ENCODE assay signal across 20 cellular contexts in genomic region chr21:46549650-46550049, GRCh38. TPM values are rescaled to one million over a fixed set of nuclear protein-coding genes. Genes with fewer than 3 reads are reported as not detected.
DNase-seq lines count a peak whose midpoint lies in the region; ATAC-seq and TF ChIP-seq lines count a peak whose summit lies in the region.
"Had no signal": no experiment of that assay in that cellular context is flagged by ENCODE, and none has a peak within 500 bp of the region (broad histone marks: within the 10 kb centered on the region; RNA-seq: fewer than 3 reads in every experiment).

No MANE protein-coding gene starts in this region.

- no peaks in the 10 kb centered on the region for H3K27me3 Mint-ChIP-seq in activated CD8-positive, alpha-beta T cell treated with anti-CD3 and anti-CD28 coated beads, Interleukin-2, amount 10 ng/mL, durations not matched to agents 7 days and 5 days (ENCODE audit: low read depth)
- no peaks in the 10 kb centered on the region for H3K27me3 Mint-ChIP-seq in activated CD8-positive, alpha-beta T cell treated with anti-CD3 and anti-CD28 coated beads for 36 hours

- H3K36me3 ChIP-seq in H7 (replicated peaks; ENCODE audit: control insufficient read depth, insufficient read depth, low read length) (peaks cover 8% of the 10 kb centered on the region), gastroesophageal sphincter (peaks cover 0 to 100% of the 10 kb centered on the region in 2 donors)

- ATAC-seq in activated CD8-positive, alpha-beta T cell treated with anti-CD3 and anti-CD28 coated beads, Interleukin-2, amount 10 ng/mL, durations not matched to agents 7 days and 5 days: no peak
- no peak for ATAC-seq in activated CD8-positive, alpha-beta T cell treated with anti-CD3 and anti-CD28 coated beads for 36 hours
- ATAC-seq in left lobe of liver (no peak), sciatic nerve (no peak), gastroesophageal sphincter (no peak)

- POLR2A ChIA-PET in activated CD8-positive, alpha-beta T cell treated with anti-CD3 and anti-CD28 coated beads, Interleukin-2, amount 10 ng/mL, durations not matched to agents 7 days and 5 days (lab: Charles Lee): interaction anchor here (3.6 kb wide), 1 partner anchor 11 kb away, joined by 23 read pairs; no protein-coding TSS in a partner anchor
- POLR2A ChIA-PET in activated CD8-positive, alpha-beta T cell treated with anti-CD3 and anti-CD28 coated beads for 36 hours (lab: Charles Lee): no interaction called here

- no peak overlapping the region for H3K27ac Mint-ChIP-seq in activated CD8-positive, alpha-beta T cell treated with anti-CD3 and anti-CD28 coated beads, Interleukin-2, amount 10 ng/mL, durations not matched to agents 7 days and 5 days
- no peak overlapping the region for H3K27ac Mint-ChIP-seq in activated CD8-positive, alpha-beta T cell treated with anti-CD3 and anti-CD28 coated beads for 36 hours

- H3K9me3 Mint-ChIP-seq in activated CD8-positive, alpha-beta T cell treated with anti-CD3 and anti-CD28 coated beads, Interleukin-2, amount 10 ng/mL, durations not matched to agents 7 days and 5 days (ENCODE audit: insufficient read depth): no peaks in the 10 kb centered on the region
- H3K9me3 Mint-ChIP-seq in activated CD8-positive, alpha-beta T cell treated with anti-CD3 and anti-CD28 coated beads for 36 hours: no peaks in the 10 kb centered on the region

- no peak for TF ChIP-seq EP300 in gastroesophageal sphincter (IDR thresholded peaks at IDR 0.05)

- DNase-seq in activated CD8-positive, alpha-beta T cell treated with anti-CD3 and anti-CD28 coated beads, Interleukin-2, amount 10 ng/mL, durations not matched to agents 7 days and 5 days: peak; percentile 18
- no peak for DNase-seq in activated CD8-positive, alpha-beta T cell treated with anti-CD3 and anti-CD28 coated beads for 36 hours
- DNase-seq in H7: peak; percentile 35
- peak; percentile 42 for DNase-seq in left lobe of liver (ENCODE audit: low spot score)
- peak; percentile 50 for DNase-seq in sciatic nerve (ENCODE audit: low spot score)
- DNase-seq in GF-D8 (lab: John Stamatoyannopoulos, UW): no peak
- DNase-seq in EL: no peak
- DNase-seq: 8988T, DMS79, KBM-7, NCI-H1048, NCI-H1694, NCI-H2107, NCI-H226, NCI-H526 had no signal

- H3K4me1 ChIP-seq in gastroesophageal sphincter: no peaks in the 10 kb centered on the region
- H3K4me1 ChIP-seq: BLaER1 had no signal

- H3K27me3 ChIP-seq in H7 (ENCODE audit: control insufficient read depth, insufficient read depth, low read length) (no peaks in the 10 kb centered on the region), gastroesophageal sphincter (no peaks in the 10 kb centered on the region)
- H3K27me3 ChIP-seq: BLaER1 had no signal

- H3K4me3 Mint-ChIP-seq in activated CD8-positive, alpha-beta T cell treated with anti-CD3 and anti-CD28 coated beads, Interleukin-2, amount 10 ng/mL, durations not matched to agents 7 days and 5 days: no peak overlapping the region
- no peak overlapping the region for H3K4me3 Mint-ChIP-seq in activated CD8-positive, alpha-beta T cell treated with anti-CD3 and anti-CD28 coated beads for 36 hours

- WGBS in gastroesophageal sphincter (ENCODE audit: low coverage in 1 of 2), 2 donors: 90 to 91% methylated on average over 8 to 13 of the region's 18 CpGs

- no peak for TF ChIP-seq POLR2A in gastroesophageal sphincter (IDR thresholded peaks at IDR 0.05)

- H3K4me3 ChIP-seq in H7 (ENCODE audit: insufficient read depth, low read depth, low read length): no peak overlapping the region
- no peak overlapping the region for H3K4me3 ChIP-seq in gastroesophageal sphincter
- H3K4me3 ChIP-seq: BLaER1 had no signal

- no peak for TF ChIP-seq CTCF in activated CD8-positive, alpha-beta T cell treated with anti-CD3 and anti-CD28 coated beads for 36 hours (IDR thresholded peaks at IDR 0.05)
- no peak for TF ChIP-seq CTCF in gastroesophageal sphincter (IDR thresholded peaks at IDR 0.05)

- no peak overlapping the region for H3K27ac ChIP-seq in gastroesophageal sphincter
- H3K27ac ChIP-seq: BLaER1, RWPE1 had no signal

- peaks cover 58% of the 10 kb centered on the region for H3K36me3 Mint-ChIP-seq in activated CD8-positive, alpha-beta T cell treated with anti-CD3 and anti-CD28 coated beads, Interleukin-2, amount 10 ng/mL, durations not matched to agents 7 days and 5 days (ENCODE audit: low read depth)
- peaks cover 22% of the 10 kb centered on the region for H3K36me3 Mint-ChIP-seq in activated CD8-positive, alpha-beta T cell treated with anti-CD3 and anti-CD28 coated beads for 36 hours (ENCODE audit: low read depth)

- CTCF ChIA-PET in activated CD8-positive, alpha-beta T cell treated with anti-CD3 and anti-CD28 coated beads, Interleukin-2, amount 10 ng/mL, durations not matched to agents 7 days and 5 days (lab: Charles Lee): interaction anchor here (3.7 kb wide), 1 partner anchor 90 kb away, joined by 14 read pairs; no protein-coding TSS in a partner anchor
- CTCF ChIA-PET in activated CD8-positive, alpha-beta T cell treated with anti-CD3 and anti-CD28 coated beads for 36 hours (lab: Charles Lee): no interaction called here

- intact Hi-C loops in activated CD8-positive, alpha-beta T cell treated with anti-CD3 and anti-CD28 coated beads for 36 hours (cut with micrococcal nuclease): no loop called here
- intact Hi-C loops in sciatic nerve (cut with DNase I): no loop called here

- peaks cover 42% of the 10 kb centered on the region for H3K4me1 Mint-ChIP-seq in activated CD8-positive, alpha-beta T cell treated with anti-CD3 and anti-CD28 coated beads, Interleukin-2, amount 10 ng/mL, durations not matched to agents 7 days and 5 days (ENCODE audit: low read depth)
- peaks cover 55% of the 10 kb centered on the region for H3K4me1 Mint-ChIP-seq in activated CD8-positive, alpha-beta T cell treated with anti-CD3 and anti-CD28 coated beads for 36 hours (ENCODE audit: low read depth)

- H3K9me3 ChIP-seq in gastroesophageal sphincter: no peaks in the 10 kb centered on the region
- H3K9me3 ChIP-seq: BLaER1 had no signal

RNA-seq across cellular contexts. Expression of gene S100B, which starts 55.2 kb away (rescaled TPM):
- total RNA-seq in activated CD8-positive, alpha-beta T cell treated with anti-CD3 and anti-CD28 coated beads, Interleukin-2, amount 10 ng/mL, durations not matched to agents 7 days and 5 days: 1 to 10 TPM; 8.5 to 9.5 TPM
- 1 to 10 TPM; 2.7 to 3.0 TPM for total RNA-seq in activated CD8-positive, alpha-beta T cell treated with anti-CD3 and anti-CD28 coated beads for 36 hours
- 0.10 TPM in 1 of 2 replicates, not detected in the other for total RNA-seq in H7 (2014; rRNA removed; shearing (Covaris generic))
- total RNA-seq in left lobe of liver (not detected), sciatic nerve (1,180 TPM), gastroesophageal sphincter (10 to 100 TPM; 22.6 to 31.6 (median 27.7) TPM)
- total RNA-seq: H4, M059J had no signal

Comparison
In these comparisons a context has a peak if more than half of its experiments do, and no peak if none do; other contexts are left out.
1. DNase-seq: peak in activated CD8-positive, alpha-beta T cell treated with anti-CD3 and anti-CD28 coated beads, Interleukin-2, amount 10 ng/mL, durations not matched to agents 7 days and 5 days (single experiment), H7 (single experiment), left lobe of liver (single experiment) and sciatic nerve (single experiment); none in activated CD8-positive, alpha-beta T cell treated with anti-CD3 and anti-CD28 coated beads for 36 hours (single experiment), GF-D8 (single experiment) and EL (single experiment).
2. RNA of gene S100B, which starts 55.2 kb away (total RNA-seq): 1,180 TPM in sciatic nerve (single experiment); 22.6 to 31.6 TPM in gastroesophageal sphincter, 8.5 to 9.5 TPM in activated CD8-positive, alpha-beta T cell treated with anti-CD3 and anti-CD28 coated beads, Interleukin-2, amount 10 ng/mL, durations not matched to agents 7 days and 5 days, 2.7 to 3.0 TPM in activated CD8-positive, alpha-beta T cell treated with anti-CD3 and anti-CD28 coated beads for 36 hours, 0.10 TPM in H7 and not detected in left lobe of liver (single experiment); every median in the first group is over 10 times any median in the second.